23 cellular contexts compared by ENCODE assay signal in the genomic region with DNA sequence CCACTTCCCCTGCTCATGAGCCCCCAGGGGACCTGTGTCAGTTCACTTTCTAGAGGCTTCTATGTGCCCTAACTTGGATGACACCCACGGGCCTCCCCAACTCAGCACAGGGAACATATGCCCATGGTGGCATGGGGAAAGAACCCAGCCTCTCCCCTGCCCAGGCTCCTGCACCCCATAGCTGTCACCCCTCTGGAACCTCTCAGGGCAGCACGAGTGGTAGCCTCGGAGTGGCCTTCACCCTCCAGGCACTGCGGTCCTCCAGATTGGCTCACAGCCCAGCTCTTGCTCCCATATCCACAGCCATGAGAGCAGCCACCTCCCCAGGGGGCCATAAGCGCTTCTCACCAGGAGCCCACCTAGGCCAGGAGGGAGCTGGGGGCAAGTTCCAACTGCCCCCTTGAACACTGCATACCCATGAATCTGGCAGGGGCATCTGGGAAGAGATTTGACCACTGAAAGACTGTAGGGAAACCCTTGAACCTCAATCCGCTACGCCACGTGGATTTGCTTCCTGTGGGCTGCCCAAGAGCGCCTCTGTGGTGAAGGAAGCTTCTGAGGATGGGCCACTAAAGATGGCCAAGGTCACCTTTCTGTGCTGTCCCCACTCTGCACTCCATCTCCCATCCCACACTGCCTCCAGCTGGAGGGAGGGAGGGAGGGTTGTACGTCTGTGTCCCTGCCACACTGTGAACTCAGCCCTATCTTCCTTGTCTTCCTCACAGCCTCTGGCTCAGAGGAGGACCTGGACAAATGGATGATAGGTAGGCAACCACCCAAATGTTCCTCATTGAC. TPM values are rescaled to one million over a fixed set of nuclear protein-coding genes. Genes with fewer than 3 reads are reported as not detected.
DNase-seq lines count a peak whose midpoint lies in the region; ATAC-seq, FAIRE-seq and TF ChIP-seq lines count a peak whose summit lies in the region.
"Had no signal": no experiment of that assay in that cellular context is flagged by ENCODE, and none has a peak within 500 bp of the region (broad histone marks: within the 10 kb centered on the region; RNA-seq: fewer than 3 reads in every experiment).

No MANE protein-coding gene starts in this region.

- no peak for ATAC-seq in upper lobe of right lung
- ATAC-seq: activated CD8-positive, alpha-beta T cell treated with anti-CD3 and anti-CD28 coated beads, Interleukin-2, amount 10 ng/mL, durations not matched to agents 7 days and 5 days; effector memory CD8-positive, alpha-beta T cell; HCT116 had no signal

- no peak for FAIRE-seq in endothelial cell of umbilical vein (lab: Jason Lieb, UNC)
- FAIRE-seq: TTC549 had no signal

- H3K9me3 ChIP-seq in endothelial cell of umbilical vein (replicated peaks; ENCODE audit: control insufficient read depth, insufficient read depth, low read length) (no peaks in the 10 kb centered on the region), upper lobe of right lung (no peaks in the 10 kb centered on the region)
- H3K9me3 ChIP-seq: thyroid gland had no signal

- no peak overlapping the region for H3K4me2 ChIP-seq in endothelial cell of umbilical vein (ENCODE audit: insufficient read depth, low read length)

- no peaks in the 10 kb centered on the region for H4K20me1 ChIP-seq in endothelial cell of umbilical vein (replicated peaks; ENCODE audit: control insufficient read depth, extremely low read depth, insufficient read depth, low read length)

- no peak for TF ChIP-seq CTCF in GM20000 (IDR thresholded peaks at IDR 0.05; ENCODE audit: extremely low read depth, missing control alignments)
- no peak for TF ChIP-seq CTCF in endothelial cell of umbilical vein (IDR thresholded peaks at IDR 0.05; ENCODE audit: extremely low read depth in 1 of 2, insufficient read depth in 1 of 2, low read depth in 1 of 2, low read length in 2 of 2)
- no peak for TF ChIP-seq CTCF in upper lobe of right lung (IDR thresholded peaks at IDR 0.05)

- H3K4me1 ChIP-seq in endothelial cell of umbilical vein (ENCODE audit: control insufficient read depth, extremely low read depth, insufficient read depth, low read length): peaks cover 6% of the 10 kb centered on the region
- no peaks in the 10 kb centered on the region for H3K4me1 ChIP-seq in upper lobe of right lung

- H3K27ac ChIP-seq in endothelial cell of umbilical vein (ENCODE audit: insufficient read depth, low read depth, low read length): no peak overlapping the region
- no peak overlapping the region for H3K27ac ChIP-seq in upper lobe of right lung
- H3K27ac ChIP-seq: C4-2B had no signal

- POLR2A ChIA-PET in endothelial cell of umbilical vein (lab: Charles Lee): no interaction called here

- peak; percentile 54 for DNase-seq in activated effector memory CD4-positive, alpha-beta T cell treated with anti-CD3 and anti-CD28 coated beads, Interleukin-2, amount 50 U/mL, for 16 hours
- no peak for DNase-seq in activated effector memory CD4-positive, alpha-beta T cell treated with Interleukin-2 at 50 U/mL for 16 hours
- DNase-seq in GM20000 (ENCODE audit: low spot score): peak; percentile 10
- no peak for DNase-seq in endothelial cell of umbilical vein (ENCODE audit: low read depth, low spot score)
- peak; percentile 57 for DNase-seq in upper lobe of right lung
- no peak for DNase-seq in DMS 273 (lab: John Stamatoyannopoulos, UW; ENCODE audit: unreplicated experiment)
- no peak for DNase-seq in effector CD8-positive, alpha-beta T cell (lab: John Stamatoyannopoulos, UW)
- DNase-seq in SHP77 treated with DMSO at 0.1 percent for 48 hours (lab: John Stamatoyannopoulos, UW): no peak
- DNase-seq: activated CD4-positive, alpha-beta T cell treated with anti-CD3 and anti-CD28 coated beads for 1 hour; activated CD8-positive, alpha-beta T cell treated with anti-CD3 and anti-CD28 coated beads, Interleukin-2, amount 10 ng/mL, durations not matched to agents 7 days and 5 days; effector memory CD8-positive, alpha-beta T cell; KBM-7; kidney glomerular epithelial cell; MV-4-11; NCI-H187; NCI-H69; nucleus accumbens; SHP77 had no signal

- CTCF ChIA-PET in endothelial cell of umbilical vein (lab: Charles Lee): interaction anchor here (0.9 to 4.4 kb wide), 6 partner anchors 31 to 149 kb away, joined by 3 to 37 read pairs (median 5); no protein-coding TSS in a partner anchor

- H3K9me1 ChIP-seq in endothelial cell of umbilical vein (replicated peaks; ENCODE audit: control insufficient read depth, extremely low read depth, insufficient read depth, low read length): no peaks in the 10 kb centered on the region

- H3K4me3 ChIP-seq in endothelial cell of umbilical vein (replicated peaks in 1 of 3; ENCODE audit: insufficient read depth in 1 of 3, low read depth in 1 of 3, low read length in 3 of 3): no peak overlapping the region
- no peak overlapping the region for H3K4me3 ChIP-seq in upper lobe of right lung
- H3K4me3 ChIP-seq: thyroid gland had no signal

- no peak for TF ChIP-seq POLR2A in endothelial cell of umbilical vein (IDR thresholded peaks at IDR 0.05; ENCODE audit: low read depth, low read length)

- no TSS peak for BruUV-seq in endothelial cell of umbilical vein (replicated peaks; lab: Mats Ljungman, UMichigan)

- dilution Hi-C loops in endothelial cell of umbilical vein (cut with MboI; ENCODE audit: extremely low pct_ligation_motif_present, low sequenced_read_pairs): loop anchor here (10.0 kb wide), 1 partner anchor 138 kb away; no protein-coding TSS in a partner anchor

- no peak overlapping the region for H2AFZ ChIP-seq in endothelial cell of umbilical vein (ENCODE audit: low read depth, low read length)

- intact Hi-C loops in endothelial cell of umbilical vein (cut with micrococcal nuclease) (no loop called here), upper lobe of right lung (cut with DNase I) (no loop called here)

- H3K79me2 ChIP-seq in endothelial cell of umbilical vein (ENCODE audit: control insufficient read depth, insufficient read depth, low read length): no peaks in the 10 kb centered on the region

- no peak overlapping the region for H3K9ac ChIP-seq in endothelial cell of umbilical vein (replicated peaks; ENCODE audit: extremely low read depth, insufficient read depth, low read length)

- H3K27me3 ChIP-seq in endothelial cell of umbilical vein (ENCODE audit: control insufficient read depth in 2 of 2, insufficient read depth in 2 of 2, low read length in 2 of 2) (peaks cover 3 to 11% of the 10 kb centered on the region in 2 experiments), upper lobe of right lung (no peaks in the 10 kb centered on the region)
- H3K27me3 ChIP-seq: thyroid gland had no signal

- no peaks in the 10 kb centered on the region for H3K36me3 ChIP-seq in endothelial cell of umbilical vein (ENCODE audit: control insufficient read depth in 2 of 2, extremely low read depth in 1 of 2, insufficient read depth in 2 of 2, low read length in 2 of 2)
- no peaks in the 10 kb centered on the region for H3K36me3 ChIP-seq in upper lobe of right lung
- H3K36me3 ChIP-seq: thyroid gland had no signal

TF ChIP-seq in endothelial cell of umbilical vein, 7 proteins besides CTCF, POLR2A, EP300 and RAD21:
- no peak for TF ChIP-seq MYC (IDR thresholded peaks at IDR 0.05; ENCODE audit: low read depth, low read length)
- TF ChIP-seq POLR2AphosphoS5 (IDR thresholded peaks at IDR 0.05; ENCODE audit: insufficient read depth, low read depth, low read length): peak; percentile 32

RNA-seq across cellular contexts. Expression of a gene that starts 11.9 kb away (rescaled TPM):
- total RNA-seq in endothelial cell of umbilical vein (0.05 and 0.11 TPM in 2 replicates), upper lobe of right lung (3.1 TPM)
- polyA plus RNA-seq in endothelial cell of umbilical vein: 0.01 and 0.03 TPM in 2 replicates
- 0.01 TPM in 1 of 2 replicates, not detected in the other for polyA plus RNA-seq in endothelial cell of umbilical vein (2011; cell fraction: cytosol; rRNA removed)
- polyA plus RNA-seq in endothelial cell of umbilical vein (2011; cell fraction: nucleus; rRNA removed): 0.11 and 0.18 TPM in 2 replicates
- polyA plus RNA-seq in endothelial cell of umbilical vein (2012): not detected in 2 replicates
- 0.11 and 0.15 TPM in 2 replicates for polyA minus RNA-seq in endothelial cell of umbilical vein
- polyA minus RNA-seq in endothelial cell of umbilical vein (2011; cell fraction: cytosol; rRNA and poly(A)+ RNA removed): not detected
- polyA minus RNA-seq in endothelial cell of umbilical vein (2011; cell fraction: nucleus; rRNA and poly(A)+ RNA removed): 0.14 TPM in 1 of 2 replicates, not detected in the other
- total RNA-seq: activated CD8-positive, alpha-beta T cell treated with anti-CD3 and anti-CD28 coated beads, Interleukin-2, amount 10 ng/mL, durations not matched to agents 7 days and 5 days; myocyte had no signal

RNA-seq across cellular contexts. Expression of a gene that starts 41.6 kb away (rescaled TPM):
- total RNA-seq in endothelial cell of umbilical vein (68.7 and 81.9 TPM in 2 replicates), upper lobe of right lung (13.7 TPM)
- 16.6 and 17.7 TPM in 2 replicates for polyA plus RNA-seq in endothelial cell of umbilical vein
- 20.2 and 20.8 TPM in 2 replicates for polyA plus RNA-seq in endothelial cell of umbilical vein (2011; cell fraction: cytosol; rRNA removed)
- polyA plus RNA-seq in endothelial cell of umbilical vein (2011; cell fraction: nucleus; rRNA removed): 86.6 and 90.9 TPM in 2 replicates
- 76.1 and 85.2 TPM in 2 replicates for polyA plus RNA-seq in endothelial cell of umbilical vein (2012)
- polyA minus RNA-seq in endothelial cell of umbilical vein: 72.8 and 76.9 TPM in 2 replicates
- 25.0 TPM for polyA minus RNA-seq in endothelial cell of umbilical vein (2011; cell fraction: cytosol; rRNA and poly(A)+ RNA removed)
- 87.1 and 88.1 TPM in 2 replicates for polyA minus RNA-seq in endothelial cell of umbilical vein (2011; cell fraction: nucleus; rRNA and poly(A)+ RNA removed)
- total RNA-seq: activated CD8-positive, alpha-beta T cell treated with anti-CD3 and anti-CD28 coated beads, Interleukin-2, amount 10 ng/mL, durations not matched to agents 7 days and 5 days had no signal

RNA-seq across cellular contexts. Expression of a gene that starts 49.0 kb away (rescaled TPM):
- total RNA-seq in endothelial cell of umbilical vein: 5.3 and 5.6 TPM in 2 replicates
- polyA plus RNA-seq in endothelial cell of umbilical vein: 4.9 and 5.2 TPM in 2 replicates
- 4.7 and 5.5 TPM in 2 replicates for polyA plus RNA-seq in endothelial cell of umbilical vein (2011; cell fraction: cytosol; rRNA removed)
- 8.2 and 8.8 TPM in 2 replicates for polyA plus RNA-seq in endothelial cell of umbilical vein (2011; cell fraction: nucleus; rRNA removed)
- polyA plus RNA-seq in endothelial cell of umbilical vein (2012): 3.3 and 4.7 TPM in 2 replicates
- 2.5 and 3.0 TPM in 2 replicates for polyA minus RNA-seq in endothelial cell of umbilical vein
- polyA minus RNA-seq in endothelial cell of umbilical vein (2011; cell fraction: cytosol; rRNA and poly(A)+ RNA removed): 5.3 TPM
- polyA minus RNA-seq in endothelial cell of umbilical vein (2011; cell fraction: nucleus; rRNA and poly(A)+ RNA removed): 2.5 and 3.0 TPM in 2 replicates
- 6.9 TPM for total RNA-seq in upper lobe of right lung

Comparison
In these comparisons a context has a peak if more than half of its experiments do, and no peak if none do; other contexts are left out.
1. DNase-seq: peak in activated effector memory CD4-positive, alpha-beta T cell treated with anti-CD3 and anti-CD28 coated beads, Interleukin-2, amount 50 U/mL, for 16 hours (single experiment), GM20000 (single experiment) and upper lobe of right lung (single experiment); none in activated effector memory CD4-positive, alpha-beta T cell treated with Interleukin-2 at 50 U/mL for 16 hours (single experiment), endothelial cell of umbilical vein (single experiment), DMS 273 (single experiment), effector CD8-positive, alpha-beta T cell (single experiment) and SHP77 treated with DMSO at 0.1 percent for 48 hours (single experiment).